ENCODE assay signal across 19 cellular contexts in the genomic region with DNA sequence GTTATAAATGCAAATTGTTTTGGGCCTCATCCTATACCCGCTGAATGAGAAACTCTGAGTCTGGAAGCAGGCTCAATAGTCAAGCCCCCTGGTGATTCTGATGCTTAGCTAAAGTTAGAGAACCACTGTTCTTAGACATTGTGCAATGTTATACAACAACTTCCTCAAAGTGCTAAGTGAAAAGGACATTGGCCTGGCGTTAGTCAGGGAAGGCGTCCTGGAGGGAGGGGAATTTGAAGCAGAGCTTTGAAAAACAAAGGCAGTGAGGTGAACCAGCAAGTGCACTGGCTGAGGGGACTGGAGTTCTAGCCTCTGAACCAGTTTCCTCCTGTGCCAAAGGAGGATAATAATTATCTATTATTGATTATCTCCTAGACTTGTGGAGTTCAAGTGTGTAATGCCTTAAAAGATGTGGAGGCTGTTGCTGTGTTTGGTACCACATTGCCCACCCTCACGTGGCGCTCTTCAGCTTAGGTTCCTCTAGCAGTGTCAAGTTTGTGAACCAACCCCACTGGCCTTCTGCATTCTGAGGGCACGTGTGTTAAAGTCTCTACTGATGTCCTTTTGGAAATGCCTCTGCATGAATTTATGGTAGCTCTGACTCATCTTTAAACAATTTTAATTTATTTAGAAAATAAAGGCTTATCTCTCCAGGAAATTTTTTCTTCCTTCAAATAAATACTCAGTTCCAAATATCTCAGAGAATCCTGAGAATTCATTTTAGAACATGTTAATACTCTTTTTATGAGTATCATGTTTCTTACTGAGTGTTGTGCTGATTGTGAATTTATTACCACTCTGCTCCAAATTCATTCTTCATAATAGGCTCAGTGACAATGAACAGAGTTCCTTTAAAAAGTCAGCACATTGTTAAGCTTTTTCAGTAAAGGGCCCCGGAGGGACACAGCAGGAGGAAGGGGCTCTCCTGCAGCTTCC. TPM values are rescaled to one million over a fixed set of nuclear protein-coding genes. Genes with fewer than 3 reads are reported as not detected.
DNase-seq lines count a peak whose midpoint lies in the region; ATAC-seq and TF ChIP-seq lines count a peak whose summit lies in the region.
"Had no signal": no experiment of that assay in that cellular context is flagged by ENCODE, and none has a peak within 500 bp of the region (broad histone marks: within the 10 kb centered on the region; RNA-seq: fewer than 3 reads in every experiment).

No MANE protein-coding gene starts in this region.

- no peak overlapping the region for H3K4me3 ChIP-seq in NB4 (ENCODE audit: low read depth, low read length)
- no peak overlapping the region for H3K4me3 ChIP-seq in choroid plexus epithelial cell (ENCODE audit: low read depth, low read length)
- H3K4me3 ChIP-seq: GM23248, tibial nerve had no signal

- no peak for TF ChIP-seq POLR2A in NB4 (IDR thresholded peaks at IDR 0.05; ENCODE audit: extremely low read depth, insufficient read length)

- H3K9me3 Mint-ChIP-seq in natural killer cell treated with Interleukin-12 subunit alpha and Interleukin-12 subunit beta and Interleukin-15 and Interleukin-18, amount 100 ng/mL, for 72 hours = no peaks in the 10 kb centered on the region
- H3K9me3 Mint-ChIP-seq: activated naive CD8-positive, alpha-beta T cell treated with anti-CD3 and anti-CD28 coated beads, Interleukin-2, amount 10 ng/mL, durations not matched to agents 7 days and 5 days; effector memory CD8-positive, alpha-beta T cell; stimulated activated effector memory CD8-positive, alpha-beta T cell treated with anti-CD3 and anti-CD28 coated beads, Interleukin-12 subunit alpha, Interleukin-12 subunit beta, amount 100 ng/mL, for 72 hours; T-helper 1 cell treated with Interleukin-12 subunit alpha and Interleukin-12 subunit beta and Interleukin-4 antibody, amounts not matched to agents 30 μg/mL and 1 μg/mL, for 36 hours had no signal

- DNase-seq in CD1c-positive myeloid dendritic cell (ENCODE audit: extremely low spot score) (peak; percentile 82), NB4 (ENCODE audit: low read depth) (peak; percentile 84), choroid plexus epithelial cell (ENCODE audit: low read depth) (peak; percentile 66), midbrain (lab: John Stamatoyannopoulos, UW) (peak; percentile 11), NCI-H1048 (lab: John Stamatoyannopoulos, UW) (no peak), NCI-H510A treated with DMSO at 0.1 percent for 48 hours (lab: John Stamatoyannopoulos, UW) (no peak)
- no peak for DNase-seq in natural killer cell treated with Interleukin-12 subunit alpha and Interleukin-12 subunit beta and Interleukin-15 and Interleukin-18, amount 100 ng/mL, for 72 hours (ENCODE audit: low spot score)
- DNase-seq: activated naive CD8-positive, alpha-beta T cell treated with anti-CD3 and anti-CD28 coated beads, Interleukin-2, amount 10 ng/mL, durations not matched to agents 7 days and 5 days; activated T-cell treated with anti-CD3 and anti-CD28 coated beads, Interleukin-2, amount 50 U/mL, for 1 hour; DMS53; effector memory CD8-positive, alpha-beta T cell; foreskin keratinocyte; GM23248; NCI-H1694; NCI-H510A had no signal

- no peak overlapping the region for H3K27ac Mint-ChIP-seq in natural killer cell treated with Interleukin-12 subunit alpha and Interleukin-12 subunit beta and Interleukin-15 and Interleukin-18, amount 100 ng/mL, for 72 hours
- H3K27ac Mint-ChIP-seq: activated naive CD8-positive, alpha-beta T cell treated with anti-CD3 and anti-CD28 coated beads, Interleukin-2, amount 10 ng/mL, durations not matched to agents 7 days and 5 days; effector memory CD8-positive, alpha-beta T cell; stimulated activated effector memory CD8-positive, alpha-beta T cell treated with anti-CD3 and anti-CD28 coated beads, Interleukin-12 subunit alpha, Interleukin-12 subunit beta, amount 100 ng/mL, for 72 hours; T-helper 1 cell treated with Interleukin-12 subunit alpha and Interleukin-12 subunit beta and Interleukin-4 antibody, amounts not matched to agents 30 μg/mL and 1 μg/mL, for 36 hours had no signal

- H3K36me3 Mint-ChIP-seq in natural killer cell treated with Interleukin-12 subunit alpha and Interleukin-12 subunit beta and Interleukin-15 and Interleukin-18, amount 100 ng/mL, for 72 hours = no peaks in the 10 kb centered on the region
- H3K36me3 Mint-ChIP-seq: activated naive CD8-positive, alpha-beta T cell treated with anti-CD3 and anti-CD28 coated beads, Interleukin-2, amount 10 ng/mL, durations not matched to agents 7 days and 5 days; stimulated activated effector memory CD8-positive, alpha-beta T cell treated with anti-CD3 and anti-CD28 coated beads, Interleukin-12 subunit alpha, Interleukin-12 subunit beta, amount 100 ng/mL, for 72 hours had no signal

- H3K4me1 Mint-ChIP-seq in natural killer cell treated with Interleukin-12 subunit alpha and Interleukin-12 subunit beta and Interleukin-15 and Interleukin-18, amount 100 ng/mL, for 72 hours (ENCODE audit: low read depth in 2 of 2) = peaks cover 0 to 7% of the 10 kb centered on the region in 2 donors

- no peak overlapping the region for H3K4me3 Mint-ChIP-seq in natural killer cell treated with Interleukin-12 subunit alpha and Interleukin-12 subunit beta and Interleukin-15 and Interleukin-18, amount 100 ng/mL, for 72 hours
- H3K4me3 Mint-ChIP-seq: activated naive CD8-positive, alpha-beta T cell treated with anti-CD3 and anti-CD28 coated beads, Interleukin-2, amount 10 ng/mL, durations not matched to agents 7 days and 5 days; effector memory CD8-positive, alpha-beta T cell; stimulated activated effector memory CD8-positive, alpha-beta T cell treated with anti-CD3 and anti-CD28 coated beads, Interleukin-12 subunit alpha, Interleukin-12 subunit beta, amount 100 ng/mL, for 72 hours; T-helper 1 cell treated with Interleukin-12 subunit alpha and Interleukin-12 subunit beta and Interleukin-4 antibody, amounts not matched to agents 30 μg/mL and 1 μg/mL, for 36 hours had no signal

- TF ChIP-seq CTCF in NB4 (IDR thresholded peaks at IDR 0.05; ENCODE audit: low read depth, low read length) (no peak), choroid plexus epithelial cell (conservative IDR thresholded peaks at IDR 0.05; ENCODE audit: low read depth, low read length) (no peak)

- H3K27me3 Mint-ChIP-seq in natural killer cell treated with Interleukin-12 subunit alpha and Interleukin-12 subunit beta and Interleukin-15 and Interleukin-18, amount 100 ng/mL, for 72 hours = peaks cover 39 to 55% of the 10 kb centered on the region in 2 donors

- no peak for ATAC-seq in HG03571 (IDR thresholded peaks at IDR 0.05; ENCODE audit: unreplicated experiment)
- ATAC-seq in natural killer cell treated with Interleukin-12 subunit alpha and Interleukin-12 subunit beta and Interleukin-15 and Interleukin-18, amount 100 ng/mL, for 72 hours = no peak
- ATAC-seq: effector memory CD8-positive, alpha-beta T cell; foreskin keratinocyte; stimulated activated effector memory CD8-positive, alpha-beta T cell treated with anti-CD3 and anti-CD28 coated beads, Interleukin-12 subunit alpha, Interleukin-12 subunit beta, amount 100 ng/mL, for 72 hours had no signal

RNA-seq across cellular contexts. Expression of a gene that starts 5.3 kb away (rescaled TPM):
- not detected for total RNA-seq in natural killer cell treated with Interleukin-12 subunit alpha and Interleukin-12 subunit beta and Interleukin-15 and Interleukin-18, amount 100 ng/mL, for 72 hours
- total RNA-seq: activated naive CD8-positive, alpha-beta T cell treated with anti-CD3 and anti-CD28 coated beads, Interleukin-2, amount 10 ng/mL, durations not matched to agents 7 days and 5 days; GM23248 had no signal

Comparison
In these comparisons a context has a peak if more than half of its experiments do, and no peak if none do; other contexts are left out.
1. DNase-seq: peak in CD1c-positive myeloid dendritic cell (single experiment), NB4 (single experiment), choroid plexus epithelial cell (single experiment) and midbrain (single experiment); none in NCI-H1048 (single experiment), NCI-H510A treated with DMSO at 0.1 percent for 48 hours (single experiment) and natural killer cell treated with Interleukin-12 subunit alpha and Interleukin-12 subunit beta and Interleukin-15 and Interleukin-18, amount 100 ng/mL, for 72 hours (single experiment).